ENCODE assay signal across 22 cellular contexts in the genomic region with DNA sequence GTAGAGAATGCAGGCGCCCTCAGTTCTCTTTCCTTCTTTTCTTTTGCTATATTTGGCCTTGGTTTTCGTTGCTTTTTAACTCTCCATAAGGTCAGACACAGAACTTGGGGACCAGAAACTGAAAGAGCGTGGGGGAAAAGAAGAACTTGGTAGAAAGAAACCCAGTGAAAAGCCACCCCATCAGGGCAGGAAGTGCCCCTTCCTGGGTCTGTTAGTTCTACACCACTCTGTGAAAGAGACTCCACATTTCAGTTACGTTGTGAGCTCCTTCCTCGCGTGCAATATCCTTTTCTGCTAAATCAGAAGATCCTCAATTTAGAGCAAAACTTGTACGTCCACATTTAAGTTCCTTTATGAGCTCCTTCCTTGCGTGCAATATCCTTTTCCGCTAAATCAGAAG.
DNase-seq lines count a peak whose midpoint lies in the region; ATAC-seq, FAIRE-seq and TF ChIP-seq lines count a peak whose summit lies in the region.
"Had no signal": no experiment of that assay in that cellular context is flagged by ENCODE, and none has a peak within 500 bp of the region (broad histone marks: within the 10 kb centered on the region; RNA-seq: fewer than 3 reads in every experiment).

No MANE protein-coding gene starts in this region.

- H3K27me3 Mint-ChIP-seq in progenitor cell of endocrine pancreas (peaks cover 8% of the 10 kb centered on the region), nephron progenitor cell (ENCODE audit: low read depth, poor library complexity) (peaks cover 15% of the 10 kb centered on the region)

- TF ChIP-seq CTCF in progenitor cell of endocrine pancreas (IDR thresholded peaks at IDR 0.05; ENCODE audit: unreplicated experiment): no peak
- no peak for TF ChIP-seq CTCF in nephron progenitor cell (IDR thresholded peaks at IDR 0.05)

- no peak for ATAC-seq in HG03196 (IDR thresholded peaks at IDR 0.05; ENCODE audit: unreplicated experiment)
- ATAC-seq: A549; CD8-positive, alpha-beta T cell; K562; T-cell had no signal

- FAIRE-seq in HTR-8/SVneo (lab: Jason Lieb, UNC): no peak
- FAIRE-seq: A549, GM18507, GM19239, K562 had no signal

- H3K36me3 Mint-ChIP-seq in progenitor cell of endocrine pancreas (ENCODE audit: insufficient read depth): no peaks in the 10 kb centered on the region
- no peaks in the 10 kb centered on the region for H3K36me3 Mint-ChIP-seq in nephron progenitor cell (ENCODE audit: low read depth)
- H3K36me3 Mint-ChIP-seq: CD8-positive, alpha-beta T cell; T-cell had no signal

- H3K9me3 Mint-ChIP-seq in progenitor cell of endocrine pancreas (ENCODE audit: low read depth) (peaks cover 12% of the 10 kb centered on the region), nephron progenitor cell (peaks cover 34% of the 10 kb centered on the region)

- DNase-seq in CD1c-positive myeloid dendritic cell (ENCODE audit: extremely low spot score): peak; percentile 48
- peak; percentile 84 for DNase-seq in NOMO-1 treated with DMSO at 0.1 percent for 48 hours (lab: John Stamatoyannopoulos, UW; ENCODE audit: unreplicated experiment)
- DNase-seq in globus pallidus (ENCODE audit: low spot score): peak; percentile 66
- DNase-seq in progenitor cell of endocrine pancreas (ENCODE audit: low spot score, unreplicated experiment): no peak
- DNase-seq in middle frontal gyrus (ENCODE audit: extremely low spot score, low spot score): no peak
- no peak for DNase-seq in nephron progenitor cell
- DNase-seq in HTR-8/SVneo (ENCODE audit: insufficient read length, low spot score): no peak
- DNase-seq: CD8-positive, alpha-beta T cell; MG63; NCI-H1048; NCI-H2029; NCI-H226; NCI-H510A treated with DMSO at 0.1 percent for 48 hours; NCI-H774; SIG-M5; SK-N-SH; T-cell had no signal

- peak overlapping the region; percentile 59 for H3K27ac Mint-ChIP-seq in progenitor cell of endocrine pancreas
- H3K27ac Mint-ChIP-seq in nephron progenitor cell: no peak overlapping the region
- H3K27ac Mint-ChIP-seq: CD8-positive, alpha-beta T cell; T-cell had no signal

- H3K4me1 Mint-ChIP-seq in progenitor cell of endocrine pancreas (ENCODE audit: low read depth): peaks cover 8% of the 10 kb centered on the region
- H3K4me1 Mint-ChIP-seq in nephron progenitor cell: peaks cover 3% of the 10 kb centered on the region
- H3K4me1 Mint-ChIP-seq: T-cell had no signal

- no peak overlapping the region for H3K4me3 Mint-ChIP-seq in progenitor cell of endocrine pancreas (ENCODE audit: low read depth)
- no peak overlapping the region for H3K4me3 Mint-ChIP-seq in nephron progenitor cell
- H3K4me3 Mint-ChIP-seq: CD8-positive, alpha-beta T cell; T-cell had no signal

Comparison
In these comparisons a context has a peak if more than half of its experiments do, and no peak if none do; other contexts are left out.
1. DNase-seq: peak in CD1c-positive myeloid dendritic cell (single experiment), NOMO-1 treated with DMSO at 0.1 percent for 48 hours (single experiment) and globus pallidus (single experiment); none in progenitor cell of endocrine pancreas (single experiment), middle frontal gyrus (single experiment), nephron progenitor cell (single experiment) and HTR-8/SVneo (single experiment).